1 cellular context compared by ENCODE assay signal in genomic region chr1:161440312-161440894, GRCh38.
TF ChIP-seq lines count a peak whose summit lies in the region.

No MANE protein-coding gene starts in this region.

TF ChIP-seq in HepG2, 621 proteins besides CTCF, POLR2A, EP300 and RAD21 (continued from another document):
- TF ChIP-seq HMGXB3 (CRISPR knock-in tag; IDR thresholded peaks at IDR 0.05; ENCODE audit: borderline replicate concordance) (no peak), ATAD3A (CRISPR knock-in tag; IDR thresholded peaks at IDR 0.05) (no peak), HNRNPK (IDR thresholded peaks at IDR 0.05; ENCODE audit: low read depth, low read length, poor library complexity, severe bottlenecking) (no peak), ZNF362 (CRISPR knock-in tag; IDR thresholded peaks at IDR 0.05; ENCODE audit: borderline replicate concordance) (no peak), FLYWCH1 (CRISPR knock-in tag; IDR thresholded peaks at IDR 0.05) (no peak), NFATC3 (CRISPR knock-in tag; IDR thresholded peaks at IDR 0.05) (no peak), SRY (CRISPR knock-in tag; IDR thresholded peaks at IDR 0.05) (peak; percentile 36; the same call in 1 of the 2 replicates), HDAC1 (CRISPR knock-in tag; IDR thresholded peaks at IDR 0.05) (peak; percentile 51; the same call in 1 of the 2 replicates), SIX4 (CRISPR knock-in tag; IDR thresholded peaks at IDR 0.05) (no peak), HOXA7 (CRISPR knock-in tag; IDR thresholded peaks at IDR 0.05) (no peak), YEATS4 (CRISPR knock-in tag; IDR thresholded peaks at IDR 0.05; ENCODE audit: borderline replicate concordance) (peak; percentile 15; the same call in 1 of the 2 replicates), ZBTB39 (CRISPR knock-in tag; IDR thresholded peaks at IDR 0.05) (no peak)
